ENCODE assay signal across 26 cellular contexts in genomic region chr2:149906871-149907270, GRCh38.
"Had no signal": no experiment of that assay in that cellular context is flagged by ENCODE, and none has a peak within 500 bp of the region (broad histone marks: within the 10 kb centered on the region; RNA-seq: fewer than 3 reads in every experiment).

No MANE protein-coding gene starts in this region.

- H3K36me3 Mint-ChIP-seq: activated naive CD8-positive, alpha-beta T cell treated with anti-CD3 and anti-CD28 coated beads, Interleukin-2, amount 10 ng/mL, durations not matched to agents 7 days and 5 days; T-cell had no signal

- H3K9me3 Mint-ChIP-seq: activated naive CD4-positive, alpha-beta T cell treated with anti-CD3 and anti-CD28 coated beads for 36 hours; activated naive CD8-positive, alpha-beta T cell treated with anti-CD3 and anti-CD28 coated beads, Interleukin-2, amount 10 ng/mL, durations not matched to agents 7 days and 5 days had no signal

- DNase-seq: activated CD4-positive, alpha-beta memory T cell treated with anti-CD3 and anti-CD28 coated beads, Interleukin-2, amount 10 ng/mL, durations not matched to agents 7 days and 5 days; activated CD4-positive, alpha-beta T cell treated with anti-CD3 and anti-CD28 coated beads, Interleukin-2, amount 50 U/mL, for 1 hour; activated CD4-positive, CD25-positive, alpha-beta regulatory T cell; activated gamma-delta T cell; activated naive CD4-positive, alpha-beta T cell treated with anti-CD3 and anti-CD28 coated beads for 36 hours; activated naive CD8-positive, alpha-beta T cell treated with anti-CD3 and anti-CD28 coated beads, Interleukin-2, amount 10 ng/mL, durations not matched to agents 7 days and 5 days; activated T-cell treated with anti-CD3 and anti-CD28 coated beads for 4 hours; activated T-cell treated with anti-CD3 and anti-CD28 coated beads, Interleukin-2, amount 50 U/mL, for 48 hours; adrenal gland; anterior cingulate cortex; KG1; NCI-H1092; NCI-H1417; NCI-H1694; NCI-H2029; NCI-H2107; NCI-H226; NCI-H526; NCI-H774; RPMI8226; T-cell; T-helper 2 cell; T1000 had no signal

- H3K4me3 Mint-ChIP-seq: activated CD4-positive, alpha-beta memory T cell treated with anti-CD3 and anti-CD28 coated beads, Interleukin-2, amount 10 ng/mL, durations not matched to agents 7 days and 5 days; activated naive CD4-positive, alpha-beta T cell treated with anti-CD3 and anti-CD28 coated beads for 36 hours; activated naive CD8-positive, alpha-beta T cell treated with anti-CD3 and anti-CD28 coated beads, Interleukin-2, amount 10 ng/mL, durations not matched to agents 7 days and 5 days; activated T-helper 17 cell treated with anti-CD3 and anti-CD28 coated beads, Interleukin-2, amount 50 U/mL, for 72 hours; T-cell had no signal

- H3K27ac Mint-ChIP-seq: activated CD4-positive, alpha-beta memory T cell treated with anti-CD3 and anti-CD28 coated beads, Interleukin-2, amount 10 ng/mL, durations not matched to agents 7 days and 5 days; activated naive CD4-positive, alpha-beta T cell treated with anti-CD3 and anti-CD28 coated beads for 36 hours; activated naive CD8-positive, alpha-beta T cell treated with anti-CD3 and anti-CD28 coated beads, Interleukin-2, amount 10 ng/mL, durations not matched to agents 7 days and 5 days; activated T-helper 17 cell treated with anti-CD3 and anti-CD28 coated beads, Interleukin-2, amount 50 U/mL, for 72 hours; T-cell had no signal

- H3K4me3 ChIP-seq: adrenal gland, SK-N-MC had no signal

- H3K4me1 ChIP-seq: adrenal gland had no signal

- H3K36me3 ChIP-seq: adrenal gland had no signal

- H3K4me1 Mint-ChIP-seq: activated CD4-positive, alpha-beta memory T cell treated with anti-CD3 and anti-CD28 coated beads, Interleukin-2, amount 10 ng/mL, durations not matched to agents 7 days and 5 days; activated naive CD8-positive, alpha-beta T cell treated with anti-CD3 and anti-CD28 coated beads, Interleukin-2, amount 10 ng/mL, durations not matched to agents 7 days and 5 days; activated T-helper 17 cell treated with anti-CD3 and anti-CD28 coated beads, Interleukin-2, amount 50 U/mL, for 72 hours; T-cell had no signal

- ATAC-seq: activated T-helper 17 cell treated with anti-CD3 and anti-CD28 coated beads, Interleukin-2, amount 50 U/mL, for 72 hours; Right ventricle myocardium inferior; T-cell had no signal

- H3K9me3 ChIP-seq: adrenal gland had no signal

- H3K27me3 Mint-ChIP-seq: activated CD4-positive, alpha-beta memory T cell treated with anti-CD3 and anti-CD28 coated beads, Interleukin-2, amount 10 ng/mL, durations not matched to agents 7 days and 5 days; activated naive CD8-positive, alpha-beta T cell treated with anti-CD3 and anti-CD28 coated beads, Interleukin-2, amount 10 ng/mL, durations not matched to agents 7 days and 5 days; activated T-helper 17 cell treated with anti-CD3 and anti-CD28 coated beads, Interleukin-2, amount 50 U/mL, for 72 hours; T-cell had no signal

- H3K27ac ChIP-seq: adrenal gland, SK-N-MC had no signal

- H3K27me3 ChIP-seq: adrenal gland had no signal
